1 cellular context compared by ENCODE assay signal in genomic region chr20:62063981-62064787, GRCh38.
TF ChIP-seq lines count a peak whose summit lies in the region.

No MANE protein-coding gene starts in this region.

TF ChIP-seq in GM12878, 131 proteins besides CTCF, POLR2A, EP300 and RAD21 (continued from another document):
- TF ChIP-seq, protein P1, sequence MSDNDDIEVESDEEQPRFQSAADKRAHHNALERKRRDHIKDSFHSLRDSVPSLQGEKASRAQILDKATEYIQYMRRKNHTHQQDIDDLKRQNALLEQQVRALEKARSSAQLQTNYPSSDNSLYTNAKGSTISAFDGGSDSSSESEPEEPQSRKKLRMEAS (IDR thresholded peaks at IDR 0.05; ENCODE audit: low read depth, low read length), result no peak
- no peak for TF ChIP-seq ZNF384 (IDR thresholded peaks at IDR 0.05; ENCODE audit: borderline replicate concordance, low read depth, low read length)
